In genomic region chr5:10315181-10315580, GRCh38 we compare ENCODE assay signal across 26 cellular contexts.
"Had no signal": no experiment of that assay in that cellular context is flagged by ENCODE, and none has a peak within 500 bp of the region (broad histone marks: within the 10 kb centered on the region; RNA-seq: fewer than 3 reads in every experiment).

No MANE protein-coding gene starts in this region.

- H2AFZ ChIP-seq: neural progenitor cell had no signal

- H3K36me3 ChIP-seq: esophagus squamous epithelium, lower lobe of right lung, neural progenitor cell, prostate gland, stomach, tibial artery, upper lobe of left lung had no signal

- H3K4me2 ChIP-seq: neural progenitor cell, smooth muscle cell had no signal

- H3K27me3 ChIP-seq: esophagus squamous epithelium, neural progenitor cell, stomach, tibial artery, upper lobe of left lung had no signal

- FAIRE-seq: endometrium, frontal cortex, keratinocyte, urothelium cell line had no signal

- H3K27ac ChIP-seq: esophagus squamous epithelium, lower lobe of right lung, neural progenitor cell, prostate gland, stomach, tibial artery, upper lobe of left lung had no signal

- H3K9me3 ChIP-seq: esophagus squamous epithelium, lower lobe of right lung, mucosa of descending colon, prostate gland, stomach, tibial artery, upper lobe of left lung had no signal

- DNase-seq: cerebellar nuclear complex; cortex of kidney; effector memory CD8-positive, alpha-beta T cell; erythroblast; esophagus squamous epithelium; left ventricle myocardium superior; lower lobe of right lung; mucosa of descending colon; naive B cell; right cardiac atrium; stimulated activated CD4-positive, alpha-beta T cell treated with anti-CD3 and anti-CD28 coated beads, Interleukin-12 subunit alpha, Interleukin-12 subunit beta, amount 100 ng/mL, for 4 hours; stimulated activated CD4-positive, alpha-beta T cell treated with anti-CD3 and anti-CD28 coated beads, Interleukin-1b, Interleukin-23, amount 100 ng/mL, for 48 hours; stimulated activated CD4-positive, alpha-beta T cell treated with anti-CD3 and anti-CD28 coated beads, Interleukin-4, amount 100 ng/mL, for 24 hours; stimulated activated naive CD4-positive, alpha-beta T cell treated with Interleukin-2 at 50 U/mL for 16 hours; stomach; tibial artery had no signal

- H3K4me3 ChIP-seq: esophagus squamous epithelium, lower lobe of right lung, mucosa of descending colon, neural progenitor cell, prostate gland, smooth muscle cell, stomach, tibial artery, upper lobe of left lung had no signal

- H3K9ac ChIP-seq: neural progenitor cell had no signal

- ATAC-seq: effector memory CD8-positive, alpha-beta T cell; left ventricle myocardium superior; lower lobe of right lung; mucosa of descending colon; natural killer cell treated with Interleukin-12 subunit alpha and Interleukin-12 subunit beta and Interleukin-15 and Interleukin-18, amount 100 ng/mL, for 72 hours; stimulated activated effector memory CD8-positive, alpha-beta T cell treated with anti-CD3 and anti-CD28 coated beads, Interleukin-12 subunit alpha, Interleukin-12 subunit beta, amount 100 ng/mL, for 72 hours had no signal

- H3K4me1 ChIP-seq: lower lobe of right lung, neural progenitor cell, prostate gland, tibial artery, upper lobe of left lung had no signal
